In genomic region chr13:99876651-99877050, GRCh38 we compare ENCODE assay signal across 15 cellular contexts.
DNase-seq lines count a peak whose midpoint lies in the region; ATAC-seq and TF ChIP-seq lines count a peak whose summit lies in the region.
"Had no signal": no experiment of that assay in that cellular context is flagged by ENCODE, and none has a peak within 500 bp of the region (broad histone marks: within the 10 kb centered on the region; RNA-seq: fewer than 3 reads in every experiment).

No MANE protein-coding gene starts in this region.

- no peaks in the 10 kb centered on the region for H3K79me1 ChIP-seq in H9 (ENCODE audit: insufficient read depth, low read depth, low read length, poor library complexity, severe bottlenecking)

- no peak overlapping the region for H3K23ac ChIP-seq in H9 (ENCODE audit: insufficient read length, low read depth, low read length)

- in situ Hi-C loops in G401 (cut with HindIII; ENCODE audit: low sequenced_read_pairs), result no loop called here

- TF ChIP-seq CTCF in GM23338 (conservative IDR thresholded peaks at IDR 0.05; ENCODE audit: low read depth in 2 of 2) (no peak), H9 (conservative IDR thresholded peaks at IDR 0.05) (no peak), neural progenitor cell (IDR thresholded peaks at IDR 0.05) (no peak)

- no peaks in the 10 kb centered on the region for H4K20me1 ChIP-seq in GM23338 (replicated peaks; ENCODE audit: insufficient read depth)
- no peaks in the 10 kb centered on the region for H4K20me1 ChIP-seq in H9 (ENCODE audit: control insufficient read depth, insufficient read depth, insufficient read length)
- H4K20me1 ChIP-seq in neural progenitor cell (ENCODE audit: low read depth), result no peaks in the 10 kb centered on the region

- H2BK5ac ChIP-seq in H9 (ENCODE audit: insufficient read length, low read length), result no peak overlapping the region

- no peak overlapping the region for H3K18ac ChIP-seq in H9 (ENCODE audit: insufficient read length, low read depth, low read length)

- WGBS in H9 (ENCODE audit: extremely low coverage, insufficient read length, low lambda C conversion rate), result no CpG with 5 or more reads among the region's 5 CpGs

- no peak overlapping the region for H3K14ac ChIP-seq in H9 (ENCODE audit: insufficient read depth, low read length)

- no peaks in the 10 kb centered on the region for H3K9me3 Mint-ChIP-seq in GM23338
- no peaks in the 10 kb centered on the region for H3K9me3 Mint-ChIP-seq in H9
- H3K9me3 Mint-ChIP-seq in neural progenitor cell, result no peaks in the 10 kb centered on the region
- H3K9me3 Mint-ChIP-seq: CD4-positive, alpha-beta T cell had no signal

- no peaks in the 10 kb centered on the region for H3K36me3 ChIP-seq in GM23338 (ENCODE audit: insufficient read depth)
- H3K36me3 ChIP-seq in neural progenitor cell, result no peaks in the 10 kb centered on the region

- H4K91ac ChIP-seq in H9 (ENCODE audit: insufficient read length, low read depth, low read length), result no peak overlapping the region

- no peak overlapping the region for H3K4ac ChIP-seq in H9 (ENCODE audit: low read depth, low read length)

- H4K5ac ChIP-seq in H9 (ENCODE audit: insufficient read length, low read depth, low read length), result no peak overlapping the region

- H3K56ac ChIP-seq in H9 (ENCODE audit: insufficient read length, low read depth, low read length), result no peak overlapping the region

- H2BK12ac ChIP-seq in H9 (ENCODE audit: insufficient read length, low read depth, low read length), result no peak overlapping the region

- DNase-seq in GM23338 (ENCODE audit: low spot score), result no peak
- DNase-seq in H9, result no peak
- DNase-seq in cerebellar cortex (ENCODE audit: low spot score), result peak; percentile 35
- no peak for DNase-seq in neural progenitor cell (ENCODE audit: low spot score)
- DNase-seq in G401 (ENCODE audit: low spot score), result no peak
- DNase-seq: AML-193; Caco-2; CD4-positive, alpha-beta T cell; GDM1; GOT3; HCEC 1CT; IMR-90; KBM-7 had no signal

- H3K27ac ChIP-seq in GM23338 (ENCODE audit: low read depth) (no peak overlapping the region), H9 (ENCODE audit: insufficient read length, low read depth, low read length) (no peak overlapping the region), neural progenitor cell (no peak overlapping the region)
- H3K27ac ChIP-seq: C4-2B had no signal

- no peak overlapping the region for H2AK5ac ChIP-seq in H9 (ENCODE audit: insufficient read length, low read length)

- H2BK15ac ChIP-seq in H9 (ENCODE audit: low read depth, low read length), result no peak overlapping the region

- no peaks in the 10 kb centered on the region for H3K9me3 ChIP-seq in H9 (ENCODE audit: control insufficient read depth, low read depth, low read length)
- H3K9me3 ChIP-seq in neural progenitor cell (ENCODE audit: low read depth), result no peaks in the 10 kb centered on the region
- H3K9me3 ChIP-seq: Caco-2 had no signal

- H3K79me2 ChIP-seq in GM23338 (replicated peaks; ENCODE audit: insufficient read depth) (no peaks in the 10 kb centered on the region), H9 (ENCODE audit: insufficient read depth, low read length) (no peaks in the 10 kb centered on the region; the same call in 1 of the 2 replicates), neural progenitor cell (ENCODE audit: low read depth) (no peaks in the 10 kb centered on the region)

- no peak overlapping the region for H2AFZ ChIP-seq in GM23338
- H2AFZ ChIP-seq in H9 (ENCODE audit: low read length), result no peak overlapping the region
- no peak overlapping the region for H2AFZ ChIP-seq in neural progenitor cell (replicated peaks)

- peaks cover 2% of the 10 kb centered on the region for H3K27me3 Mint-ChIP-seq in GM23338 (ENCODE audit: insufficient read depth, low read depth, poor library complexity)
- H3K27me3 Mint-ChIP-seq in H9 (ENCODE audit: low read depth), result no peaks in the 10 kb centered on the region
- no peaks in the 10 kb centered on the region for H3K27me3 Mint-ChIP-seq in neural progenitor cell (ENCODE audit: insufficient read depth, low read depth)

- H3K27me3 ChIP-seq in GM23338 (ENCODE audit: insufficient read depth), result no peaks in the 10 kb centered on the region
- H3K27me3 ChIP-seq in H9 (ENCODE audit: insufficient read depth, low read length), result no peaks in the 10 kb centered on the region
- no peaks in the 10 kb centered on the region for H3K27me3 ChIP-seq in neural progenitor cell

- H3T11ph ChIP-seq in H9 (ENCODE audit: low read length), result no peak overlapping the region

- H4K8ac ChIP-seq in H9 (replicated peaks; ENCODE audit: insufficient read length, low read depth, low read length), result no peak overlapping the region

- H3K4me1 Mint-ChIP-seq in GM23338, result peaks cover 14% of the 10 kb centered on the region
- peaks cover 18 to 31% of the 10 kb centered on the region in 2 experiments for H3K4me1 Mint-ChIP-seq in H9
- H3K4me1 Mint-ChIP-seq in neural progenitor cell, result peaks cover 45% of the 10 kb centered on the region

- H3F3A ChIP-seq in GM23338 (replicated peaks; ENCODE audit: low read depth) (no peaks in the 10 kb centered on the region), neural progenitor cell (ENCODE audit: low read depth) (peaks cover 11% of the 10 kb centered on the region)

- H3K36me3 Mint-ChIP-seq in GM23338 (ENCODE audit: low read depth), result no peaks in the 10 kb centered on the region
- no peaks in the 10 kb centered on the region for H3K36me3 Mint-ChIP-seq in H9 (ENCODE audit: insufficient read depth in 1 of 3, low read depth in 3 of 3)
- H3K36me3 Mint-ChIP-seq in neural progenitor cell, result peaks cover 38% of the 10 kb centered on the region

- no peak overlapping the region for H3K9ac ChIP-seq in H9 (ENCODE audit: extremely low read depth, insufficient read length, low read length)
- H3K9ac ChIP-seq in neural progenitor cell, result no peak overlapping the region

- H3K4me1 ChIP-seq in GM23338 (ENCODE audit: insufficient read depth) (0 out of 2 replicates have a peak, but pooled peaks cover 2% of the 10 kb centered on the region), H9 (ENCODE audit: insufficient read depth, low read length) (no peaks in the 10 kb centered on the region; the same call in 1 of the 2 replicates), neural progenitor cell (peaks cover 13% of the 10 kb centered on the region)
- H3K4me1 ChIP-seq: Caco-2 had no signal

- H3K4me2 ChIP-seq in GM23338 (no peak overlapping the region), H9 (ENCODE audit: insufficient read depth, insufficient read length, low read length) (no peak overlapping the region), neural progenitor cell (no peak overlapping the region)

- H2BK120ac ChIP-seq in H9 (ENCODE audit: low read depth, low read length, poor library complexity, severe bottlenecking), result no peak overlapping the region

- no peak overlapping the region for H3K4me3 Mint-ChIP-seq in GM23338
- no peak overlapping the region for H3K4me3 Mint-ChIP-seq in H9
- no peak overlapping the region for H3K4me3 Mint-ChIP-seq in neural progenitor cell
- H3K4me3 Mint-ChIP-seq: CD4-positive, alpha-beta T cell had no signal

- H2BK20ac ChIP-seq in H9 (ENCODE audit: low read depth, low read length, poor library complexity, severe bottlenecking), result no peak overlapping the region

- H3K9me2 ChIP-seq in GM23338 (ENCODE audit: insufficient read depth), result no peaks in the 10 kb centered on the region

- no peaks in the 10 kb centered on the region for H3K23me2 ChIP-seq in H9 (ENCODE audit: insufficient read length, low read depth, low read length, poor library complexity, severe bottlenecking)

- ATAC-seq in GM23338 (peak; percentile 51), HG02763 (IDR thresholded peaks at IDR 0.05; ENCODE audit: unreplicated experiment) (no peak)

- no peak overlapping the region for H3K27ac Mint-ChIP-seq in GM23338
- peak overlapping the region; percentile 24 to 70 (median 54); a peak in 1 of 7 replicates for H3K27ac Mint-ChIP-seq in H9
- H3K27ac Mint-ChIP-seq in neural progenitor cell, result peak overlapping the region; percentile 23
- H3K27ac Mint-ChIP-seq: CD4-positive, alpha-beta T cell had no signal

- H3K4me3 ChIP-seq in GM23338 (no peak overlapping the region), neural progenitor cell (no peak overlapping the region)

TF ChIP-seq in GM23338, 12 proteins besides CTCF, POLR2A, EP300 and RAD21 (continues in another document):
- TF ChIP-seq JUNB (IDR thresholded peaks at IDR 0.05; ENCODE audit: unreplicated experiment) (no peak), NANOG (IDR thresholded peaks at IDR 0.05; ENCODE audit: borderline replicate concordance) (no peak), EZH2phosphoT487 (IDR thresholded peaks at IDR 0.05; ENCODE audit: unreplicated experiment) (no peak)
